32 cellular contexts compared by ENCODE assay signal in the genomic region with DNA sequence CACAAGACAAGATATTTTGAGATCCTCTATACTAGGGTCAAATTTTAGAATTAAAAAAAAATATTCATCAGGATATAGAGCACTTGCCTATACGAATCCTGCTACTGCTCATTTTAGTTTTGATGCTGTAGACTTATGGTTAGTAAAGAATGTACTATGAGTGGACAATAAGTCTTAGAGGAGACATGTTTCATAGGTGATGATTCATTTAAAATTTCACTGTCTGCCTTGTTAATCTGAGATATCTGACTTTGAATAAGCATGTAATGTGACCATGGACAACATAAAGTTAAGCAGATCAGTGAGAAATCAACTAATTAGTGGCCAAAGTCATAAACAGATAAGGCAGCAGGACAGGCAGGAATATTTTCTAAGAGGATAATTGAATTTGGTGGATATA.
"Had no signal": no experiment of that assay in that cellular context is flagged by ENCODE, and none has a peak within 500 bp of the region (broad histone marks: within the 10 kb centered on the region; RNA-seq: fewer than 3 reads in every experiment).

No MANE protein-coding gene starts in this region.

- H3K79me2 ChIP-seq: parathyroid adenoma had no signal

- H3K27ac ChIP-seq: cardiac muscle cell, coronary artery, dorsolateral prefrontal cortex, heart right ventricle, left lung, lower lobe of right lung, neural progenitor cell, parathyroid adenoma, psoas muscle, sigmoid colon, suprapubic skin, tibial artery, upper lobe of right lung had no signal

- H3K4me2 ChIP-seq: neural progenitor cell, smooth muscle cell had no signal

- H3K9me3 ChIP-seq: heart right ventricle, left lung, lower lobe of right lung, psoas muscle, sigmoid colon, suprapubic skin, tibial artery, upper lobe of right lung had no signal

- H3K4me1 ChIP-seq: heart right ventricle, left lung, lower lobe of right lung, neural progenitor cell, parathyroid adenoma, psoas muscle, sigmoid colon, suprapubic skin, tibial artery, upper lobe of right lung had no signal

- ATAC-seq: activated naive CD8-positive, alpha-beta T cell treated with anti-CD3 and anti-CD28 coated beads, Interleukin-2, amount 50 U/mL, for 24 hours; esophagus mucosa; heart right ventricle; left lung; lower lobe of right lung; natural killer cell; psoas muscle; stimulated activated naive B cell treated with anti-CD40 and anti-IgM and Interleukin-4, amounts not matched to agents 10 μg/mL and 1 μg/mL and 100 μg/mL, for 72 hours; upper lobe of right lung had no signal

- H3K27me3 ChIP-seq: cardiac muscle cell, dorsolateral prefrontal cortex, heart right ventricle, left lung, neural progenitor cell, sigmoid colon, suprapubic skin, tibial artery, upper lobe of right lung had no signal

- DNase-seq: activated CD4-positive, alpha-beta memory T cell treated with anti-CD3 and anti-CD28 coated beads for 36 hours; activated CD4-positive, alpha-beta T cell treated with anti-CD3 and anti-CD28 coated beads, Interleukin-2, amount 10 ng/mL, durations not matched to agents 24 days and 14 days; activated CD4-positive, CD25-positive, alpha-beta regulatory T cell treated with anti-CD3 and anti-CD28 coated beads, Interleukin-2, amount 50 U/mL, for 72 hours; activated CD8-positive, alpha-beta memory T cell treated with anti-CD3 and anti-CD28 coated beads, Interleukin-2, amount 50 U/mL, for 4 hours; activated effector memory CD4-positive, alpha-beta T cell treated with anti-CD3 and anti-CD28 coated beads, Interleukin-2, amount 50 U/mL, for 16 hours; activated naive CD8-positive, alpha-beta T cell treated with anti-CD3 and anti-CD28 coated beads, Interleukin-2, amount 50 U/mL, for 24 hours; activated T-cell treated with anti-CD3 and anti-CD28 coated beads, Interleukin-2, amount 50 U/mL, for 1 hour; anterior cingulate cortex; cerebellar nuclear complex; dorsolateral prefrontal cortex; effector memory CD4-positive, alpha-beta T cell; foreskin melanocyte; heart right ventricle; left lung; lower lobe of right lung; mesendoderm; natural killer cell; occipital lobe; psoas muscle; sigmoid colon; stimulated activated CD4-positive, alpha-beta T cell treated with anti-CD3 and anti-CD28 coated beads, Interleukin-1b, Interleukin-23, amount 100 ng/mL, for 48 hours; stimulated activated naive B cell treated with anti-CD40 and anti-IgM and Interleukin-4, amounts not matched to agents 10 μg/mL and 1 μg/mL and 100 μg/mL, for 72 hours; T-helper 2 cell; tibial artery; upper lobe of right lung had no signal

- H3K9ac ChIP-seq: neural progenitor cell, parathyroid adenoma had no signal

- H2AFZ ChIP-seq: neural progenitor cell, parathyroid adenoma had no signal

- H3K4me3 ChIP-seq: cardiac muscle cell, coronary artery, dorsolateral prefrontal cortex, heart right ventricle, left lung, lower lobe of right lung, neural progenitor cell, psoas muscle, sigmoid colon, smooth muscle cell, suprapubic skin, tibial artery, upper lobe of right lung had no signal
